17 cellular contexts compared by ENCODE assay signal in genomic region chr20:17295151-17295726, GRCh38.
DNase-seq lines count a peak whose midpoint lies in the region; ATAC-seq and TF ChIP-seq lines count a peak whose summit lies in the region.
"Had no signal": no experiment of that assay in that cellular context is flagged by ENCODE, and none has a peak within 500 bp of the region (broad histone marks: within the 10 kb centered on the region; RNA-seq: fewer than 3 reads in every experiment).

No MANE protein-coding gene starts in this region.

- H3K36me3 Mint-ChIP-seq in CD8-positive, alpha-beta memory T cell, result no peaks in the 10 kb centered on the region
- H3K36me3 Mint-ChIP-seq: CD4-positive, CD25-positive, alpha-beta regulatory T cell had no signal

- H3K9me3 ChIP-seq in HEK293 (ENCODE audit: control insufficient read depth, insufficient read depth, low read depth, low read length), result no peaks in the 10 kb centered on the region
- no peaks in the 10 kb centered on the region for H3K9me3 ChIP-seq in CD8-positive, alpha-beta memory T cell (ENCODE audit: low read length)
- H3K9me3 ChIP-seq: BLaER1 treated with 17β-estradiol and CSF1 and Interleukin-3, amounts not matched to agents 10 nM and 100 nM had no signal

- H3K4me3 Mint-ChIP-seq in CD8-positive, alpha-beta memory T cell, result no peak overlapping the region
- H3K4me3 Mint-ChIP-seq: CD4-positive, CD25-positive, alpha-beta regulatory T cell had no signal

- H3K4me3 ChIP-seq in HEK293 (ENCODE audit: low read depth, low read length), result no peak overlapping the region
- no peak overlapping the region for H3K4me3 ChIP-seq in CD8-positive, alpha-beta memory T cell (ENCODE audit: low read length)
- H3K4me3 ChIP-seq: BLaER1 treated with 17β-estradiol and CSF1 and Interleukin-3, amounts not matched to agents 10 nM and 100 nM had no signal

- no peaks in the 10 kb centered on the region for H3K27me3 ChIP-seq in CD8-positive, alpha-beta memory T cell (ENCODE audit: insufficient read depth, low read length, poor library complexity, severe bottlenecking)
- H3K27me3 ChIP-seq: BLaER1 treated with 17β-estradiol and CSF1 and Interleukin-3, amounts not matched to agents 10 nM and 100 nM had no signal

- peaks cover 5% of the 10 kb centered on the region; the same call in 1 of the 2 replicates for H3K4me1 ChIP-seq in HEK293 (ENCODE audit: control insufficient read depth, insufficient read depth, low read length)
- no peaks in the 10 kb centered on the region for H3K4me1 ChIP-seq in CD8-positive, alpha-beta memory T cell (ENCODE audit: insufficient read depth, low read length)
- H3K4me1 ChIP-seq: BLaER1 treated with 17β-estradiol and CSF1 and Interleukin-3, amounts not matched to agents 10 nM and 100 nM had no signal

- no peaks in the 10 kb centered on the region for H3K27me3 Mint-ChIP-seq in CD8-positive, alpha-beta memory T cell

- DNase-seq in NCI-H2107 treated with DMSO at 0.1 percent for 48 hours (lab: John Stamatoyannopoulos, UW; ENCODE audit: unreplicated experiment) (peak; percentile 12), NCI-H2107 (lab: John Stamatoyannopoulos, UW) (no peak), DMS79 (lab: John Stamatoyannopoulos, UW) (peak; percentile 9), NCI-H69 (lab: John Stamatoyannopoulos, UW) (peak; percentile 47)
- DNase-seq in CD8-positive, alpha-beta memory T cell, result no peak
- DNase-seq: ACHN; Calu3; CD4-positive, CD25-positive, alpha-beta regulatory T cell; DMS 273 treated with DMSO at 0.1 percent for 48 hours; EL; GDM1; HCEC 1CT had no signal

- ATAC-seq in GM19324 (IDR thresholded peaks at IDR 0.05; ENCODE audit: low FRiP score, unreplicated experiment) (no peak), GM21515 (IDR thresholded peaks at IDR 0.05; ENCODE audit: unreplicated experiment) (no peak)
- ATAC-seq: HepG2 had no signal

- CTCF ChIA-PET in HEK293 (lab: Yijun Ruan, JAX), result no interaction called here
- CTCF ChIA-PET in CD8-positive, alpha-beta memory T cell (lab: Charles Lee), result no interaction called here

- H3K4me1 Mint-ChIP-seq in CD8-positive, alpha-beta memory T cell, result no peaks in the 10 kb centered on the region
- H3K4me1 Mint-ChIP-seq: CD4-positive, CD25-positive, alpha-beta regulatory T cell had no signal

- H3K36me3 ChIP-seq in HEK293 (ENCODE audit: control insufficient read depth in 2 of 2, insufficient read depth in 1 of 2, low read length in 2 of 2), result no peaks in the 10 kb centered on the region
- H3K36me3 ChIP-seq in CD8-positive, alpha-beta memory T cell (ENCODE audit: insufficient read depth, low read length), result no peaks in the 10 kb centered on the region
- H3K36me3 ChIP-seq: BLaER1 treated with 17β-estradiol and CSF1 and Interleukin-3, amounts not matched to agents 10 nM and 100 nM had no signal

- TF ChIP-seq CTCF in HEK293 (tag by site-specific recombination; IDR thresholded peaks at IDR 0.05), result no peak

- POLR2A ChIA-PET in HEK293 (lab: Yijun Ruan, JAX), result no interaction called here
- POLR2A ChIA-PET in CD8-positive, alpha-beta memory T cell (lab: Charles Lee), result no interaction called here

- H3K9me3 Mint-ChIP-seq in CD8-positive, alpha-beta memory T cell, result peaks cover 0 to 1% (median 0%) of the 10 kb centered on the region in 5 donors

- no peak overlapping the region for H3K27ac Mint-ChIP-seq in CD8-positive, alpha-beta memory T cell
- H3K27ac Mint-ChIP-seq: CD4-positive, CD25-positive, alpha-beta regulatory T cell had no signal

- no peak overlapping the region for H3K27ac ChIP-seq in HEK293 (ENCODE audit: extremely low read depth, low read depth, low read length)
- H3K27ac ChIP-seq in CD8-positive, alpha-beta memory T cell (ENCODE audit: low read depth, low read length), result no peak overlapping the region
- H3K27ac ChIP-seq: BLaER1 treated with 17β-estradiol and CSF1 and Interleukin-3, amounts not matched to agents 10 nM and 100 nM had no signal

TF ChIP-seq in HEK293, 187 proteins besides CTCF, POLR2A, EP300 and RAD21:
- TF ChIP-seq KLF7 (tag by site-specific recombination; IDR thresholded peaks at IDR 0.05; ENCODE audit: borderline replicate concordance), result no peak
- no peak for TF ChIP-seq KLF8 (tag by site-specific recombination; IDR thresholded peaks at IDR 0.05)
- peak; percentile 11; the same call in 1 of the 2 replicates for TF ChIP-seq ZNF426 (tag by site-specific recombination; IDR thresholded peaks at IDR 0.05)

Comparison
In these comparisons a context has a peak if more than half of its experiments do, and no peak if none do; other contexts are left out.
1. DNase-seq: peak in NCI-H2107 treated with DMSO at 0.1 percent for 48 hours (single experiment), DMS79 (single experiment) and NCI-H69 (single experiment); none in NCI-H2107 (single experiment) and CD8-positive, alpha-beta memory T cell (0 of 5).